ENCODE assay signal across 30 cellular contexts in the genomic region with DNA sequence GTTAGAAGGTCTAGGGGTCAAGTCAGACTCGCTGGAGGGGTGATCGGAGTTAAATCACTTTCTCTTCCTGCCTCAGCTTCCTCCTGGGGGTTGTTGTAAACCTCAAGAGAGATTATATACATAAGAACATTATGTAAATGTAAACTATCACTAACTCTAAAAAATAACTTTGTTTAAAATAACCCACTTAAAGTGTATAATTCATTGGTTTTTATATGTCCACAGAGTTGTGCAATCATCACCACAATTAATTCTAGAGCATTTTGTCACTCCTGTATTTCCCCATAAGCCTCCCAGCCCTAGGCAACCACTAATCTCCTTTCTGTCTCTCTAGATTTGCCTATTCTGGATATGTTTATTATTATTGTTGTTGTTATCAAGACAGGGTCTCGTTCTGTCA. TPM values are rescaled to one million over a fixed set of nuclear protein-coding genes. Genes with fewer than 3 reads are reported as not detected.
DNase-seq lines count a peak whose midpoint lies in the region; ATAC-seq, FAIRE-seq and TF ChIP-seq lines count a peak whose summit lies in the region.
"Had no signal": no experiment of that assay in that cellular context is flagged by ENCODE, and none has a peak within 500 bp of the region (broad histone marks: within the 10 kb centered on the region; RNA-seq: fewer than 3 reads in every experiment).

No MANE protein-coding gene starts in this region.

- H2AFZ ChIP-seq in K562 (ENCODE audit: low read depth, low read length) (no peak overlapping the region), smooth muscle cell (ENCODE audit: low read depth) (no peak overlapping the region)

- in situ Hi-C loops in K562 (cut with MboI), result loop anchor here (25.0 kb wide), 1 partner anchor 350 kb away; no protein-coding TSS in a partner anchor

- FAIRE-seq in K562 (lab: Jason Lieb, UNC), result no peak
- FAIRE-seq: GM18507 had no signal

- H3K4me3 ChIP-seq in AG10803 (ENCODE audit: low read length) (no peak overlapping the region), NB4 (ENCODE audit: low read depth, low read length) (no peak overlapping the region), K562 (no peak overlapping the region), smooth muscle cell (no peak overlapping the region), tibial nerve (no peak overlapping the region)
- H3K4me3 ChIP-seq in BLaER1 treated with 17β-estradiol and CSF1 and Interleukin-3, amounts not matched to agents 10 nM and 100 nM, result no peak overlapping the region
- H3K4me3 ChIP-seq: breast epithelium, lower lobe of right lung, mucosa of descending colon, ovary, upper lobe of right lung had no signal

- H3K36me3 ChIP-seq in BLaER1 treated with 17β-estradiol and CSF1 and Interleukin-3, amounts not matched to agents 10 nM and 100 nM, result peaks cover 86 to 100% (median 96%) of the 10 kb centered on the region in 11 experiments
- H3K36me3 ChIP-seq in K562 (ENCODE audit: control insufficient read depth, insufficient read depth, low read length) (peaks cover 73% of the 10 kb centered on the region), smooth muscle cell (ENCODE audit: low read depth) (peaks cover 7% of the 10 kb centered on the region), tibial nerve (peaks cover 0 to 66% (median 9%) of the 10 kb centered on the region in 3 donors)
- H3K36me3 ChIP-seq: ovary had no signal

- TF ChIP-seq CTCF in AG10803 (conservative IDR thresholded peaks at IDR 0.05; ENCODE audit: low read length) (no peak), NB4 (IDR thresholded peaks at IDR 0.05; ENCODE audit: low read depth, low read length) (no peak), K562 (IDR thresholded peaks at IDR 0.05 in 2 of 3, conservative IDR thresholded peaks at IDR 0.05 in 1 of 3; ENCODE audit: insufficient read depth in 2 of 3, low read depth in 1 of 3, low read length in 3 of 3) (no peak), smooth muscle cell (IDR thresholded peaks at IDR 0.05; ENCODE audit: borderline replicate concordance, insufficient read depth, poor library complexity, severe bottlenecking) (no peak), tibial nerve (IDR thresholded peaks at IDR 0.05) (no peak)

- no peaks in the 10 kb centered on the region for H3K79me2 ChIP-seq in K562 (ENCODE audit: control insufficient read depth, insufficient read depth, low read length)
- no peaks in the 10 kb centered on the region for H3K79me2 ChIP-seq in smooth muscle cell (ENCODE audit: low read depth)

- TF ChIP-seq EP300 in K562 (IDR thresholded peaks at IDR 0.05; ENCODE audit: low read length) (no peak), tibial nerve (IDR thresholded peaks at IDR 0.05) (no peak)

- BruUV-seq in K562 (replicated peaks; lab: Mats Ljungman, UMichigan), result no TSS peak

- peak overlapping the region in 1 of 11 experiments; percentile 45; a peak in 1 of 22 replicates for H3K9ac ChIP-seq in BLaER1 treated with 17β-estradiol and CSF1 and Interleukin-3, amounts not matched to agents 10 nM and 100 nM
- H3K9ac ChIP-seq in K562 (ENCODE audit: insufficient read depth in 1 of 2, low read depth in 2 of 2, low read length in 2 of 2) (no peak overlapping the region), smooth muscle cell (ENCODE audit: low read depth) (no peak overlapping the region)

- H3K4me1 ChIP-seq in BLaER1 treated with 17β-estradiol and CSF1 and Interleukin-3, amounts not matched to agents 10 nM and 100 nM, result peaks cover 7 to 14% (median 11%) of the 10 kb centered on the region in 10 experiments; a peak in 18 of 20 replicates
- H3K4me1 ChIP-seq in K562 (replicated peaks in 1 of 2; ENCODE audit: control insufficient read depth in 2 of 2, insufficient read depth in 2 of 2, low read length in 2 of 2) (no peaks in the 10 kb centered on the region), smooth muscle cell (ENCODE audit: low read depth) (no peaks in the 10 kb centered on the region), tibial nerve (no peaks in the 10 kb centered on the region)
- H3K4me1 ChIP-seq: breast epithelium, lower lobe of right lung, upper lobe of right lung had no signal

- TF ChIP-seq RAD21 in K562 (CRISPR knock-in tag; conservative IDR thresholded peaks at IDR 0.05 in 1 of 2, IDR thresholded peaks at IDR 0.05 in 1 of 2), result no peak

- intact Hi-C loops in K562 (cut with micrococcal nuclease), result loop anchor here (10.0 kb wide), 1 partner anchor 202 kb away; a partner anchor contains a TSS

- H3K4me2 ChIP-seq in BLaER1 treated with 17β-estradiol and CSF1 and Interleukin-3, amounts not matched to agents 10 nM and 100 nM, result peak overlapping the region in 9 of 11 experiments; percentile 1 to 56 (median 33); a peak in 14 of 22 replicates
- H3K4me2 ChIP-seq in K562 (ENCODE audit: insufficient read depth, low read length) (no peak overlapping the region), smooth muscle cell (no peak overlapping the region)

- ATAC-seq in K562, result no peak
- ATAC-seq: lower lobe of right lung; mucosa of descending colon; right cardiac atrium; stimulated activated memory B cell treated with anti-CD40 and anti-IgM and Interleukin-4, amounts not matched to agents 10 μg/mL and 1 μg/mL and 100 μg/mL, for 72 hours; upper lobe of right lung had no signal

- POLR2A ChIA-PET in K562 (lab: Yijun Ruan, JAX), result interaction anchor here (0.9 to 1.2 kb wide), 2 partner anchors 8 to 32 kb away, joined by 3 read pairs; no protein-coding TSS in a partner anchor

- H3K9me1 ChIP-seq in K562 (ENCODE audit: control insufficient read depth, insufficient read depth, low read length), result no peaks in the 10 kb centered on the region

- no peaks in the 10 kb centered on the region for H3K9me3 ChIP-seq in BLaER1 treated with 17β-estradiol and CSF1 and Interleukin-3, amounts not matched to agents 10 nM and 100 nM (replicated peaks in 1 of 11)
- no peaks in the 10 kb centered on the region for H3K9me3 ChIP-seq in K562 (replicated peaks; ENCODE audit: control insufficient read depth, insufficient read depth, low read depth, low read length)
- no peaks in the 10 kb centered on the region for H3K9me3 ChIP-seq in smooth muscle cell (replicated peaks; ENCODE audit: low read depth)
- no peaks in the 10 kb centered on the region for H3K9me3 ChIP-seq in tibial nerve
- H3K9me3 ChIP-seq: breast epithelium, lower lobe of right lung, mucosa of descending colon, ovary, upper lobe of right lung had no signal

- CTCF ChIA-PET in K562 (lab: Yijun Ruan, JAX; ENCODE audit: low intra/inter-chr PET ratio), result no interaction called here

- peak; percentile 27 for DNase-seq in AG10803 (ENCODE audit: low read depth)
- peak; percentile 62 for DNase-seq in NB4 (ENCODE audit: low read depth)
- no peak for DNase-seq in K562 (ENCODE audit: extremely low read depth in 1 of 4, low spot score in 3 of 4)
- DNase-seq in NK-92 (lab: John Stamatoyannopoulos, UW; ENCODE audit: unreplicated experiment), result no peak
- no peak for DNase-seq in smooth muscle cell (lab: John Stamatoyannopoulos, UW; ENCODE audit: unreplicated experiment)
- DNase-seq in tibial nerve (ENCODE audit: low spot score in 2 of 2), result no peak
- DNase-seq: activated CD4-positive, CD25-positive, alpha-beta regulatory T cell treated with anti-CD3 and anti-CD28 coated beads, Interleukin-2, amount 50 U/mL, for 72 hours; activated naive CD4-positive, alpha-beta T cell treated with Interleukin-2 at 50 U/mL for 16 hours; activated T-cell treated with anti-CD3 and anti-CD28 coated beads, Interleukin-2, amount 50 U/mL, for 48 hours; DND-41; KG1; lower lobe of right lung; mucosa of descending colon; NCI-H1092; NCI-H187; NCI-H2171; NCI-H524; nephron progenitor cell; ovary; right cardiac atrium; stimulated activated CD4-positive, alpha-beta T cell treated with anti-CD3 and anti-CD28 coated beads, Interleukin-4, amount 100 ng/mL, for 24 hours; substantia nigra; upper lobe of right lung had no signal

- WGBS in K562 (ENCODE audit: insufficient coverage, low coverage, missing lambda C conversion rate), result 66% methylated on average over 3 of the region's 3 CpGs
- 77% methylated on average over 3 of the region's 3 CpGs for WGBS in smooth muscle cell (ENCODE audit: low lambda C conversion rate)
- 58 to 63% methylated on average over 3 of the region's 3 CpGs for WGBS in tibial nerve, 2 donors

- peaks cover 19 to 74% (median 49%) of the 10 kb centered on the region in 11 experiments; a peak in 18 of 22 replicates for H4K20me1 ChIP-seq in BLaER1 treated with 17β-estradiol and CSF1 and Interleukin-3, amounts not matched to agents 10 nM and 100 nM
- H4K20me1 ChIP-seq in K562 (replicated peaks; ENCODE audit: control insufficient read depth, insufficient read depth, low read length) (no peaks in the 10 kb centered on the region), smooth muscle cell (ENCODE audit: low read depth) (peaks cover 40% of the 10 kb centered on the region)

- H3K27me3 ChIP-seq in BLaER1 treated with 17β-estradiol and CSF1 and Interleukin-3, amounts not matched to agents 10 nM and 100 nM, result no peaks in the 10 kb centered on the region
- no peaks in the 10 kb centered on the region for H3K27me3 ChIP-seq in K562 (ENCODE audit: control insufficient read depth in 2 of 2, insufficient read depth in 2 of 2, low read length in 2 of 2)
- H3K27me3 ChIP-seq in smooth muscle cell (ENCODE audit: low read depth), result no peaks in the 10 kb centered on the region
- no peaks in the 10 kb centered on the region for H3K27me3 ChIP-seq in tibial nerve
- H3K27me3 ChIP-seq: breast epithelium, ovary, upper lobe of right lung had no signal

- no peak for TF ChIP-seq POLR2A in NB4 (IDR thresholded peaks at IDR 0.05; ENCODE audit: extremely low read depth, insufficient read length)
- no peak for TF ChIP-seq POLR2A in K562 (conservative IDR thresholded peaks at IDR 0.05)
- no peak for TF ChIP-seq POLR2A in tibial nerve (IDR thresholded peaks at IDR 0.05)

- peaks cover 19% of the 10 kb centered on the region for H3F3A ChIP-seq in smooth muscle cell (ENCODE audit: low read depth)

- H3K27ac ChIP-seq in BLaER1 treated with 17β-estradiol and CSF1 and Interleukin-3, amounts not matched to agents 10 nM and 100 nM, result peak overlapping the region in 3 of 11 experiments; percentile 19 to 25 (median 20); a peak in 2 of 22 replicates
- no peak overlapping the region for H3K27ac ChIP-seq in K562 (ENCODE audit: extremely low read depth, low read depth, low read length)
- H3K27ac ChIP-seq in smooth muscle cell (ENCODE audit: low read depth), result no peak overlapping the region
- H3K27ac ChIP-seq in tibial nerve, result no peak overlapping the region
- H3K27ac ChIP-seq: breast epithelium, epithelial cell of prostate, lower lobe of right lung, ovary, upper lobe of right lung had no signal

RNA-seq across cellular contexts. Expression of a gene that starts 31.3 kb away (rescaled TPM):
- total RNA-seq in K562 (2011; cell fraction: chromatin; rRNA removed; ENCODE audit: low replicate concordance), result 9.4 and 24.3 TPM in 2 replicates
- 24.0 and 25.1 TPM in 2 replicates for total RNA-seq in K562 (2011; cell fraction: nucleolus; rRNA removed)
- 8.3 and 12.6 TPM in 2 replicates for total RNA-seq in K562 (2011; cell fraction: nucleoplasm; rRNA removed)
- 68.4 and 72.3 TPM in 2 replicates for total RNA-seq in K562 (2014; rRNA removed)
- total RNA-seq in K562 (2014; rRNA removed; fragmentation: Illumina TruSeq; extraction: Trizol), result 2.4 and 4.5 TPM in 2 replicates
- total RNA-seq in K562 (2015; rRNA removed; fragmentation: Illumina TruSeq; extraction: Trizol), result 11.3 and 13.4 TPM in 2 replicates
- total RNA-seq in K562 (2021), result 33.3 and 35.8 TPM in 2 replicates
- 9.1 and 11.5 TPM in 2 replicates for polyA plus RNA-seq in K562 (2011; rRNA removed)
- polyA plus RNA-seq in K562 (2011; cell fraction: cytosol; rRNA removed), result 14.0 and 24.3 TPM in 2 replicates
- polyA plus RNA-seq in K562 (2011; cell fraction: nucleus; rRNA removed), result 19.8 and 25.1 TPM in 2 replicates
- 18.4 and 67.5 TPM in 2 replicates for polyA plus RNA-seq in K562 (2012)
- polyA plus RNA-seq in K562 (2014; fragmentation: Illumina TruSeq; extraction: Trizol), result 4.0 and 10.5 TPM in 2 replicates
- under 1 TPM; 0.14 to 0.55 TPM for polyA plus RNA-seq in K562 (2014; fragmentation: Nextera tagmentation; extraction: Ambion mirVana)
- 34.4 and 34.8 TPM in 2 replicates for polyA plus RNA-seq in K562 (2014; rRNA removed)
- 2.2 and 6.8 TPM in 2 replicates for polyA minus RNA-seq in K562 (2011; rRNA and poly(A)+ RNA removed)
- polyA minus RNA-seq in K562 (2011; cell fraction: cytosol; rRNA and poly(A)+ RNA removed), result 12.3 and 17.9 TPM in 2 replicates
- 7.7 and 8.9 TPM in 2 replicates for polyA minus RNA-seq in K562 (2011; cell fraction: nucleus; rRNA and poly(A)+ RNA removed)
- 2.8 and 5.8 TPM in 2 replicates for total RNA-seq in smooth muscle cell
- polyA plus RNA-seq in smooth muscle cell, result 1.5 and 2.1 TPM in 2 replicates
- not detected for total RNA-seq in tibial nerve
- polyA plus RNA-seq: CD14-positive monocyte had no signal

RNA-seq across cellular contexts. Expression of a gene that starts 45.5 kb away (rescaled TPM):
- 19.7 and 32.4 TPM in 2 replicates for total RNA-seq in K562 (2011; cell fraction: chromatin; rRNA removed; ENCODE audit: low replicate concordance)
- total RNA-seq in K562 (2011; cell fraction: nucleolus; rRNA removed), result 10.7 and 11.7 TPM in 2 replicates
- 18.3 and 24.4 TPM in 2 replicates for total RNA-seq in K562 (2011; cell fraction: nucleoplasm; rRNA removed)
- total RNA-seq in K562 (2014; rRNA removed), result 26.4 and 28.7 TPM in 2 replicates
- 28.2 and 31.3 TPM in 2 replicates for total RNA-seq in K562 (2014; rRNA removed; fragmentation: Illumina TruSeq; extraction: Trizol)
- total RNA-seq in K562 (2015; rRNA removed; fragmentation: Illumina TruSeq; extraction: Trizol), result 33.0 and 34.0 TPM in 2 replicates
- 23.3 and 31.5 TPM in 2 replicates for total RNA-seq in K562 (2021)
- 33.4 and 40.7 TPM in 2 replicates for polyA plus RNA-seq in K562 (2011; rRNA removed)
- 16.4 and 22.4 TPM in 2 replicates for polyA plus RNA-seq in K562 (2011; cell fraction: cytosol; rRNA removed)
- polyA plus RNA-seq in K562 (2011; cell fraction: nucleus; rRNA removed), result 8.8 and 15.8 TPM in 2 replicates
- 23.4 and 24.7 TPM in 2 replicates for polyA plus RNA-seq in K562 (2012)
- polyA plus RNA-seq in K562 (2014; fragmentation: Illumina TruSeq; extraction: Trizol), result 40.4 and 45.4 TPM in 2 replicates
- 1 to 10 TPM; 7.6 to 9.1 TPM for polyA plus RNA-seq in K562 (2014; fragmentation: Nextera tagmentation; extraction: Ambion mirVana)
- polyA plus RNA-seq in K562 (2014; rRNA removed), result 45.4 and 69.5 TPM in 2 replicates
- polyA minus RNA-seq in K562 (2011; rRNA and poly(A)+ RNA removed), result 25.8 and 26.4 TPM in 2 replicates
- polyA minus RNA-seq in K562 (2011; cell fraction: cytosol; rRNA and poly(A)+ RNA removed), result 15.7 and 20.6 TPM in 2 replicates
- polyA minus RNA-seq in K562 (2011; cell fraction: nucleus; rRNA and poly(A)+ RNA removed), result 4.0 and 7.9 TPM in 2 replicates
- total RNA-seq in smooth muscle cell, result 25.7 and 38.4 TPM in 2 replicates
- polyA plus RNA-seq in smooth muscle cell, result 68.1 and 92.8 TPM in 2 replicates
- total RNA-seq in tibial nerve, result 10 to 100 TPM; 22.2 to 72.6 (median 29.0) TPM

RNA-seq across cellular contexts. Expression of a gene that starts 51.2 kb away (rescaled TPM):
- 13.3 and 30.8 TPM in 2 replicates for total RNA-seq in K562 (2011; cell fraction: chromatin; rRNA removed; ENCODE audit: low replicate concordance)
- total RNA-seq in K562 (2011; cell fraction: nucleolus; rRNA removed), result 17.5 and 19.0 TPM in 2 replicates
- 14.6 and 15.8 TPM in 2 replicates for total RNA-seq in K562 (2011; cell fraction: nucleoplasm; rRNA removed)
- total RNA-seq in K562 (2014; rRNA removed) (2.7 TPM in 2 replicates), K562 (2014; rRNA removed; fragmentation: Illumina TruSeq; extraction: Trizol) (0.77 and 1.1 TPM in 2 replicates), K562 (2015; rRNA removed; fragmentation: Illumina TruSeq; extraction: Trizol) (1.8 TPM in 2 replicates), K562 (2021) (3.7 and 4.4 TPM in 2 replicates), smooth muscle cell (0.18 and 1.2 TPM in 2 replicates), tibial nerve (under 1 TPM in 2 of 4 donors, not detected in 2; 0.39 to 0.90 TPM)
- polyA plus RNA-seq in K562 (2011; rRNA removed) (1.7 and 2.8 TPM in 2 replicates), K562 (2014; fragmentation: Illumina TruSeq; extraction: Trizol) (2.7 and 3.1 TPM in 2 replicates), K562 (2014; fragmentation: Nextera tagmentation; extraction: Ambion mirVana) (under 1 TPM; 0.25 to 0.31 TPM), K562 (2014; rRNA removed) (4.3 and 4.4 TPM in 2 replicates), smooth muscle cell (1.6 and 2.3 TPM in 2 replicates)
- 1.7 and 2.1 TPM in 2 replicates for polyA plus RNA-seq in K562 (2011; cell fraction: cytosol; rRNA removed)
- 22.2 and 32.4 TPM in 2 replicates for polyA plus RNA-seq in K562 (2011; cell fraction: nucleus; rRNA removed)
- polyA plus RNA-seq in K562 (2012), result 5.2 and 20.8 TPM in 2 replicates
- polyA minus RNA-seq in K562 (2011; rRNA and poly(A)+ RNA removed), result 0.39 and 0.70 TPM in 2 replicates
- polyA minus RNA-seq in K562 (2011; cell fraction: cytosol; rRNA and poly(A)+ RNA removed), result 1.2 TPM in 1 of 2 replicates, not detected in the other
- 1.9 and 2.4 TPM in 2 replicates for polyA minus RNA-seq in K562 (2011; cell fraction: nucleus; rRNA and poly(A)+ RNA removed)
- total RNA-seq: SK-MEL-5 had no signal
- polyA plus RNA-seq: CD14-positive monocyte had no signal

Comparison
In these comparisons a context has a peak if more than half of its experiments do, and no peak if none do; other contexts are left out.
1. DNase-seq: peak in AG10803 (single experiment) and NB4 (single experiment); none in K562 (0 of 4), NK-92 (single experiment), smooth muscle cell (single experiment) and tibial nerve (0 of 2).
2. H3K4me2 ChIP-seq: peak in BLaER1 treated with 17β-estradiol and CSF1 and Interleukin-3, amounts not matched to agents 10 nM and 100 nM (9 of 11); none in K562 (single experiment) and smooth muscle cell (single experiment).